11 cellular contexts compared by ENCODE assay signal in the genomic region with DNA sequence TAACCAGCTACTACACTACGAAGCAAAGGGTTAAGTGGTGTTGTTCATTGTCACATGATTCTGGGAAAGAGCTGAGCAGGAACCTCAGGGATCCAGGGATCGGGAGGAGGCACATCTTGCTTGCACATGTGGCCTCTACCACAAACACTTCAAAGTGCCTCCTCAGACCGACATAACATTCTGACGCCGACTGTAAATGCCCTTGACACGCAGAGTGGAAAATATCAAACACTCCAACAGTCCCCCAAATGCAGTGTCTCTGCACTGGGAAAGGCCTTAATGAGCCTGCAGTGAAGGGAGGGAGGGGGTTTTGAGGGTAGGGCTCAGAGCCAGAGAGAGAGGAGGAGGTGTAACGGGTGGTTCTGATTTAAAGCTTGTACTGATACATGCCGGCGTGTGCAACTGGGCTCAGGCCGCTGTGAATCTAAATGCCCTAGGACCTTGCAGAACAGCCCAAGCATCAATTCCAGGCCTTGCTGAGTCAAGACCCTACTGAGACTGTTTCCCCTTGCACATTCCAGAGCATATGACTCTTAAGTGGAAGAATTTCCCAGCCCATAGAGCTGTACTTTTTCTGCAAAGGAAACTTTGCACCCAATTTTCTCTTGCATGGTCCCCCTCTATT.
DNase-seq lines count a peak whose midpoint lies in the region; ATAC-seq, FAIRE-seq and TF ChIP-seq lines count a peak whose summit lies in the region.
"Had no signal": no experiment of that assay in that cellular context is flagged by ENCODE, and none has a peak within 500 bp of the region (broad histone marks: within the 10 kb centered on the region; RNA-seq: fewer than 3 reads in every experiment).

No MANE protein-coding gene starts in this region.

- peak; percentile 97 for FAIRE-seq in endometrium (lab: Jason Lieb, UNC)

- H3K36me3 Mint-ChIP-seq in nephron (ENCODE audit: low read depth) = no peaks in the 10 kb centered on the region
- H3K36me3 Mint-ChIP-seq: CD14-positive monocyte had no signal

- no peaks in the 10 kb centered on the region for H3K27me3 ChIP-seq in ACC112 (ENCODE audit: insufficient read depth, low read length)
- H3K27me3 ChIP-seq: esophagus muscularis mucosa had no signal

- H3K9me3 Mint-ChIP-seq in nephron = no peaks in the 10 kb centered on the region

- H3K36me3 ChIP-seq in ACC112 (ENCODE audit: insufficient read depth, low read length) = no peaks in the 10 kb centered on the region
- H3K36me3 ChIP-seq: esophagus muscularis mucosa had no signal

- DNase-seq in NCI-H187 treated with DMSO at 0.1 percent for 48 hours (lab: John Stamatoyannopoulos, UW) = peak; percentile 61
- no peak for DNase-seq in foreskin melanocyte
- no peak for DNase-seq in DMS53 treated with DMSO at 0.1 percent for 48 hours (lab: John Stamatoyannopoulos, UW; ENCODE audit: unreplicated experiment)
- DNase-seq in GM19238 (ENCODE audit: insufficient read length, low spot score) = no peak
- DNase-seq: activated naive CD4-positive, alpha-beta T cell had no signal

- no peak for ATAC-seq in GM18868 (IDR thresholded peaks at IDR 0.05; ENCODE audit: unreplicated experiment)

- no peaks in the 10 kb centered on the region for H3K79me2 ChIP-seq in ACC112 (ENCODE audit: control insufficient read depth, insufficient read depth, low read length, unreplicated experiment)

- peaks cover 42% of the 10 kb centered on the region for H3K4me1 Mint-ChIP-seq in nephron
- H3K4me1 Mint-ChIP-seq: CD14-positive monocyte had no signal

- peak overlapping the region; percentile 56 to 88 (median 61) for H3K27ac Mint-ChIP-seq in nephron
- H3K27ac Mint-ChIP-seq: CD14-positive monocyte had no signal

- peaks cover 5% of the 10 kb centered on the region for H3K27me3 Mint-ChIP-seq in nephron (ENCODE audit: low read depth)

- peaks cover 54% of the 10 kb centered on the region for H3K4me1 ChIP-seq in ACC112 (ENCODE audit: control insufficient read depth, insufficient read depth, low read length, unreplicated experiment)

- H3K27ac ChIP-seq in ACC112 (ENCODE audit: low read depth, low read length) = peak overlapping the region; percentile 86
- H3K27ac ChIP-seq: esophagus muscularis mucosa had no signal

- H3K4me3 Mint-ChIP-seq in nephron = no peak overlapping the region
- H3K4me3 Mint-ChIP-seq: CD14-positive monocyte had no signal

- peak overlapping the region; percentile 48 for H3K4me3 ChIP-seq in ACC112 (ENCODE audit: low read depth, low read length)
- H3K4me3 ChIP-seq: esophagus muscularis mucosa had no signal

- TF ChIP-seq CTCF in nephron (IDR thresholded peaks at IDR 0.05; ENCODE audit: unreplicated experiment in 3 of 3) = no peak

- H2AFZ ChIP-seq in ACC112 (ENCODE audit: low read length, unreplicated experiment) = peak overlapping the region; percentile 91
